ENCODE assay signal across 8 cellular contexts in the genomic region with DNA sequence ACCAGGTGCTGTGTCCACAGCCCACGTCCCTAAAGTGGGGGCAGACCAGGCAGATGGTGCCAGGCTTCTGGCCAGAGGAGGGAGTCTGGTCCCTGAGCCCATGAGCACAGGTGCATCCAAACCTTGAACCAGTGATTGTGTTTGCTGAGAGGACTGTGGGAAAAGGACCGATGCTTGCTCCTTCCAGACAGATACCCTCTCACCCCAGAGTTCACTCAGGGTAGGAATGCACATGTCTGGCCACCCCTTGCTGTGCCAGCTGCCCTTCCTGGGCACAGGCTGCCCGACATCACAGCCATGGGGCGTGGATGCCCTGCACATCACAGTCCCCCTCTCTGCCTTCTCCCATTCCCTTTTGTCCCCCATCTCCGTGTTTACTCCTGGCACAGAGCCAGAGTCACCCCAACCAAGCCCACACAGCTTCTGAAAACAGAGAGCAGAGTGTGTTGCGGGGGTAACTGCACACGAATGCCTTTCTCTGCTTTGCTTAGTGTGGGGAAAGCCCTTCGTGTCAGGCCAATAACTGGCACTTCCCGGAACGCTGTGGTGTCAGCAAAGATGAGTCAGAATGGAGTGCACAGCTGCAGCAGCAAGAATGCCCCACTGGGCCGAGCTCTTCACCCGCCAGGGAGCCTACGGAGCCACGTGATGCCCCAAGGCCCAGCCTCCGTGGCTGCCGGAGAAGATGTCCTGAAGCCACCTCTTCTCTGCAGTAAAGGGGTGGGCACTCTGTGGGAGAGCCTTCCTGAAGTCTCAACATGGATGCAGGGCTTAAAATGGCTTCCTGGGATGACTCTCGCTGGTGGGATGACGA. TPM values are rescaled to one million over a fixed set of nuclear protein-coding genes. Genes with fewer than 3 reads are reported as not detected.
DNase-seq lines count a peak whose midpoint lies in the region; ATAC-seq and TF ChIP-seq lines count a peak whose summit lies in the region.

No MANE protein-coding gene starts in this region.

- H3K27ac Mint-ChIP-seq in activated T-helper 17 cell treated with anti-CD3 and anti-CD28 coated beads, Interleukin-2, amount 50 U/mL, for 72 hours = peak overlapping the region; percentile 91

- POLR2A ChIA-PET in Panc1 (lab: Charles Lee) = interaction anchor here (0.7 to 0.8 kb wide), 2 partner anchors 8 to 126 kb away, joined by 3 to 4 read pairs; partner anchors contain the start of gene CARS1

- H3K27me3 ChIP-seq in BE2C (no peaks in the 10 kb centered on the region), Panc1 (ENCODE audit: control insufficient read depth, insufficient read depth, low read length) (no peaks in the 10 kb centered on the region), rectal smooth muscle tissue (ENCODE audit: control insufficient read depth, insufficient read depth, low read length) (no peaks in the 10 kb centered on the region), HAP-1 (ENCODE audit: low read depth) (no peaks in the 10 kb centered on the region)

- ATAC-seq in GM19025 (IDR thresholded peaks at IDR 0.05; ENCODE audit: low read depth, unreplicated experiment) (peak; percentile 95), HG03196 (IDR thresholded peaks at IDR 0.05; ENCODE audit: unreplicated experiment) (peak; percentile 92), Panc1 (peak; percentile 88)
- peak; percentile 99 for ATAC-seq in activated T-helper 17 cell treated with anti-CD3 and anti-CD28 coated beads, Interleukin-2, amount 50 U/mL, for 72 hours (replicated peaks)

- in situ Hi-C loops in Panc1 (cut with HindIII; ENCODE audit: low pct_unique_long_range_greater_than_20kb, low sequenced_read_pairs) (no loop called here), HAP-1 (cut with MboI; ENCODE audit: low sequenced_read_pairs) (loop anchor here (25.0 kb wide), 1 partner anchor 363 kb away; no protein-coding TSS in a partner anchor)

- no peaks in the 10 kb centered on the region for H3K27me3 Mint-ChIP-seq in activated T-helper 17 cell treated with anti-CD3 and anti-CD28 coated beads, Interleukin-2, amount 50 U/mL, for 72 hours

- H3K4me1 ChIP-seq in BE2C = peaks cover 20% of the 10 kb centered on the region
- H3K4me1 ChIP-seq in Panc1 (ENCODE audit: control insufficient read depth, insufficient read depth, low read length) = peaks cover 45% of the 10 kb centered on the region
- peaks cover 13% of the 10 kb centered on the region for H3K4me1 ChIP-seq in rectal smooth muscle tissue (ENCODE audit: control insufficient read depth, insufficient read depth, low read length)
- H3K4me1 ChIP-seq in HAP-1 = peaks cover 6% of the 10 kb centered on the region; the same call in 1 of the 2 replicates

- peak; percentile 65 for DNase-seq in BE2C
- DNase-seq in Panc1 (ENCODE audit: low read depth, low spot score) = peak; percentile 83
- peak; percentile 87 for DNase-seq in germinal center (ENCODE audit: low spot score)
- DNase-seq in HAP-1 (ENCODE audit: low spot score in 2 of 2) = no peak

- peak; percentile 20; the same call in 1 of the 2 replicates for TF ChIP-seq CTCF in BE2C (IDR thresholded peaks at IDR 0.05; ENCODE audit: low read depth, low read length)
- no peak for TF ChIP-seq CTCF in Panc1 (IDR thresholded peaks at IDR 0.05)

- no peaks in the 10 kb centered on the region; the same call in none of the 2 replicates for H3K36me3 ChIP-seq in BE2C
- peaks cover 12% of the 10 kb centered on the region; the same call in 1 of the 2 replicates for H3K36me3 ChIP-seq in Panc1 (ENCODE audit: control insufficient read depth, insufficient read depth, low read length)
- peaks cover 11% of the 10 kb centered on the region for H3K36me3 ChIP-seq in rectal smooth muscle tissue (ENCODE audit: control insufficient read depth, insufficient read depth, low read length)
- H3K36me3 ChIP-seq in HAP-1 (replicated peaks) = peaks cover 52% of the 10 kb centered on the region

- no peaks in the 10 kb centered on the region for H3K9me3 Mint-ChIP-seq in activated T-helper 17 cell treated with anti-CD3 and anti-CD28 coated beads, Interleukin-2, amount 50 U/mL, for 72 hours

- H3K4me1 Mint-ChIP-seq in activated T-helper 17 cell treated with anti-CD3 and anti-CD28 coated beads, Interleukin-2, amount 50 U/mL, for 72 hours = peaks cover 18% of the 10 kb centered on the region

- BruUV-seq in Panc1 (replicated peaks; lab: Mats Ljungman, UMichigan) = no TSS peak

- H3K4me3 Mint-ChIP-seq in activated T-helper 17 cell treated with anti-CD3 and anti-CD28 coated beads, Interleukin-2, amount 50 U/mL, for 72 hours = peak overlapping the region; percentile 69

- no peak overlapping the region for H3K9ac ChIP-seq in rectal smooth muscle tissue (ENCODE audit: low read length)

- peaks cover 72% of the 10 kb centered on the region for H3K36me3 Mint-ChIP-seq in activated T-helper 17 cell treated with anti-CD3 and anti-CD28 coated beads, Interleukin-2, amount 50 U/mL, for 72 hours (ENCODE audit: low read depth)

- intact Hi-C loops in Panc1 (cut with micrococcal nuclease; ENCODE audit: unreplicated experiment) = no loop called here

- no peak overlapping the region for H3K4me3 ChIP-seq in BE2C (ENCODE audit: low read depth, low read length)
- H3K4me3 ChIP-seq in Panc1 (ENCODE audit: low read depth in 2 of 2, low read length in 2 of 2) = peak overlapping the region in 1 of 2 experiments; percentile 3; a peak in 2 of 4 replicates
- peak overlapping the region; percentile 22 for H3K4me3 ChIP-seq in rectal smooth muscle tissue (ENCODE audit: low read length)
- no peak overlapping the region for H3K4me3 ChIP-seq in HAP-1

- CTCF ChIA-PET in Panc1 (lab: Charles Lee) = interaction anchor here (1.6 to 2.4 kb wide), 2 partner anchors 12 to 42 kb away, joined by 4 to 14 read pairs; no protein-coding TSS in a partner anchor

- H3K27ac ChIP-seq in Panc1 (ENCODE audit: low read length) = peak overlapping the region; percentile 67
- peak overlapping the region; percentile 83 for H3K27ac ChIP-seq in rectal smooth muscle tissue (ENCODE audit: low read depth, low read length)

- H3K9me3 ChIP-seq in BE2C (no peaks in the 10 kb centered on the region), Panc1 (ENCODE audit: control insufficient read depth, insufficient read depth, low read depth, low read length) (no peaks in the 10 kb centered on the region), HAP-1 (no peaks in the 10 kb centered on the region)

RNA-seq across cellular contexts. Expression of gene CARS1, which starts 7.6 kb away (rescaled TPM):
- polyA plus RNA-seq in BE2C (2012; ENCODE audit: insufficient read depth, insufficient read length, low read depth) = 134 TPM
- 120 TPM for total RNA-seq in Panc1 (2021; ENCODE audit: unreplicated experiment)
- 264 TPM for polyA plus RNA-seq in Panc1 (2012; ENCODE audit: insufficient read length)
- 10 to 100 TPM; 81.4 to 84.9 TPM for total RNA-seq in activated T-helper 17 cell treated with anti-CD3 and anti-CD28 coated beads, Interleukin-2, amount 50 U/mL, for 72 hours

RNA-seq across cellular contexts. Expression of gene NAP1L4, which starts 57.5 kb away (rescaled TPM):
- 54.2 TPM for polyA plus RNA-seq in BE2C (2012; ENCODE audit: insufficient read depth, insufficient read length, low read depth)
- total RNA-seq in Panc1 (2021; ENCODE audit: unreplicated experiment) = 274 TPM
- polyA plus RNA-seq in Panc1 (2012; ENCODE audit: insufficient read length) = 162 TPM
- 100 to 1,000 TPM; 301 to 344 TPM for total RNA-seq in activated T-helper 17 cell treated with anti-CD3 and anti-CD28 coated beads, Interleukin-2, amount 50 U/mL, for 72 hours

Comparison
In these comparisons a context has a peak if more than half of its experiments do, and no peak if none do; other contexts are left out.
1. DNase-seq: peak in BE2C (single experiment), Panc1 (single experiment) and germinal center (single experiment); none in HAP-1 (0 of 2).
2. Peak in every context shown above with its lines, with median percentiles within 50 percentile points of each other: ATAC-seq.